ENCODE assay signal across 8 cellular contexts in the genomic region with DNA sequence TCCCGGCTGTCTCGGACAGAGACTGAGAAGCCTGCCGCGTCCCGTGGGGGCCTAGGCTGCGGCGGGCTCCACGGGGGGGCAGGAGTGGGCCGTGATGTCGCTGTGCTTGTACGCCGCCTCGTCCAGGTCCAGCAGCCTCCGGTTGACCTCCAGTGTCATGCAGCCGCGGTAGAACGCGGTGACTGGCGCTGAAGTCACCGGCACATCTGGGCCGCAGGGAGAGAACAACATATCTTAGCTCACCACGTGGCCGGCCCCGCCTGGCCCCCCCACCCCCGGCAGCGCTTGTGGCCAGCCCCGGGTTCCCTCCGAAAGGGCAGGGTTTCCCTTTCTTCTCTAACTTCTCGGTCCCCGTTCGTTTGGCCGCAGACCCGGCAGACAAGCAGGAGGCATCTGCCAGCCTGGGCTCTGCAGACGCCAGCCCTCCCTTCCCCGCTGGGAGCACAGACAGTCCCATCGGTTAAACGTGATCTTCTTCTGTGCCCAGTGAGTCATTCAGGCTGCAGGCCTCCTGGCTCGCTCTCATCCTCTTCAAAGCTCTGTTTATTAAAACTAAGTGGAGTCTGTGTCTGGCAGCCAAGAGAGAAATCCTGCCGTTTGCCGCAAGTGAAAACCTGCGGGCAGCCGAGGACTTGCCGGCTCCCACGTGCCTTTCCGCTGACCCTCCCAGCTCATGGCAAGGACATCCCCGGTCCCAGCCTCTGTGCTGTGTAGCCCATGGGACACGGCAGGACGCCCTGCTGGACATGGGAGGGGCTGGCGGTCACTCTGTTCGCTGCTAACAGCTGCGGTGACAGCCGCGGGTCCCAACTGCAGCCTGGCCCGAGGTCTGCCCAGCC. TPM values are rescaled to one million over a fixed set of nuclear protein-coding genes. Genes with fewer than 3 reads are reported as not detected.
DNase-seq lines count a peak whose midpoint lies in the region; TF ChIP-seq lines count a peak whose summit lies in the region.

No MANE protein-coding gene starts in this region.

- H3K27ac ChIP-seq in GM23248: peak overlapping the region; percentile 93
- peak overlapping the region; percentile 42 to 71 for H3K27ac ChIP-seq in ovary

- H3K4me3 ChIP-seq in GM23248: peak overlapping the region; percentile 25
- no peak overlapping the region for H3K4me3 ChIP-seq in fibroblast of mammary gland (ENCODE audit: control insufficient read depth, low read depth, low read length)
- peak overlapping the region; percentile 17 for H3K4me3 ChIP-seq in ovary

- H3K4me1 ChIP-seq in GM23248 (ENCODE audit: insufficient read depth) (peaks cover 32% of the 10 kb centered on the region), ovary (ENCODE audit: insufficient read depth) (peaks cover 14% of the 10 kb centered on the region)

- H3K79me2 ChIP-seq in GM23248 (ENCODE audit: insufficient read depth): no peaks in the 10 kb centered on the region; the same call in 1 of the 2 replicates

- WGBS in GM23248 (ENCODE audit: low coverage in 1 of 2, low lambda C conversion rate in 2 of 2, missing lambda C conversion rate in 2 of 2), 2 experiments: 1 to 2% methylated on average over 46 to 52 of the region's 54 CpGs
- 5 to 9% (median 6%) methylated on average over 42 to 54 of the region's 54 CpGs for WGBS in ovary, 3 donors

- no peaks in the 10 kb centered on the region for H3K9me2 ChIP-seq in GM23248 (ENCODE audit: insufficient read depth)

- H3K9ac ChIP-seq in GM23248: peak overlapping the region; percentile 72

- H2AFZ ChIP-seq in GM23248: no peak overlapping the region

- intact Hi-C loops in ovary (cut with DNase I): loop anchor here in 3 of 4 donors (5.0 kb wide), 1 partner anchor 41 kb away; a partner anchor contains a TSS

- H4K20me1 ChIP-seq in GM23248 (ENCODE audit: insufficient read depth): no peaks in the 10 kb centered on the region

- DNase-seq in GM23248 (peak; percentile 99), RPMI7951 (ENCODE audit: low read depth) (peak; percentile 99), fibroblast of mammary gland (ENCODE audit: low read depth) (peak; percentile 99), ovary (peak; percentile 77 to 87 (median 83)), GM19238 (ENCODE audit: insufficient read length, low spot score) (no peak), NCI-H146 (lab: John Stamatoyannopoulos, UW) (no peak), CD1c-positive myeloid dendritic cell (ENCODE audit: extremely low spot score) (no peak)
- no peak for DNase-seq in effector CD4-positive, alpha-beta T cell

- H3K9me3 ChIP-seq in GM23248 (ENCODE audit: low read depth) (no peaks in the 10 kb centered on the region), ovary (no peaks in the 10 kb centered on the region)

- no peak for TF ChIP-seq POLR2A in ovary (IDR thresholded peaks at IDR 0.05)

- H3K4me2 ChIP-seq in GM23248 (ENCODE audit: unreplicated experiment): peak overlapping the region; percentile 70

- in situ Hi-C loops in GM23248 (cut with MboI): no loop called here

- H3K36me3 ChIP-seq in GM23248 (ENCODE audit: low read depth) (peaks cover 26% of the 10 kb centered on the region), ovary (no peaks in the 10 kb centered on the region)

- H3F3A ChIP-seq in GM23248 (ENCODE audit: insufficient read depth): peaks cover 53% of the 10 kb centered on the region

- no peak for TF ChIP-seq EP300 in ovary (IDR thresholded peaks at IDR 0.05)

- TF ChIP-seq CTCF in fibroblast of mammary gland (conservative IDR thresholded peaks at IDR 0.05; ENCODE audit: control insufficient read depth, insufficient read depth, low read depth, low read length) (no peak), ovary (IDR thresholded peaks at IDR 0.05) (peak in 1 of 3 donors; percentile 19)

- no peaks in the 10 kb centered on the region for H3K27me3 ChIP-seq in GM23248 (replicated peaks; ENCODE audit: insufficient read depth)
- no peaks in the 10 kb centered on the region for H3K27me3 ChIP-seq in ovary

RNA-seq across cellular contexts. Expression of a gene that starts 42.8 kb away (rescaled TPM):
- 998 and 1,035 TPM in 2 replicates for total RNA-seq in GM23248 (2014; rRNA removed; shearing (Covaris generic))
- 822 and 865 TPM in 2 replicates for polyA plus RNA-seq in GM23248 (2016; fragmentation: Nextera tagmentation; extraction: Ambion mirVana)
- 91.2 and 119 TPM in 2 replicates for total RNA-seq in RPMI7951 (2014; rRNA removed; shearing (Covaris generic))
- 100 to 1,000 TPM in 6 of 7 donors, 10 to 100 TPM in 1; 98.3 to 336 (median 143) TPM for total RNA-seq in ovary
- 100 to 1,000 TPM in 1 of 2 donors, 10 to 100 TPM in 1; 44.9 to 183 TPM for polyA plus RNA-seq in ovary

Comparison
In these comparisons a context has a peak if more than half of its experiments do, and no peak if none do; other contexts are left out.
1. DNase-seq: peak in GM23248 (single experiment), RPMI7951 (single experiment), fibroblast of mammary gland (single experiment) and ovary (5 of 5); none in effector CD4-positive, alpha-beta T cell (single experiment), GM19238 (single experiment), NCI-H146 (single experiment) and CD1c-positive myeloid dendritic cell (single experiment).